Comparison of ENCODE assay signal across 14 cellular contexts in the genomic region with DNA sequence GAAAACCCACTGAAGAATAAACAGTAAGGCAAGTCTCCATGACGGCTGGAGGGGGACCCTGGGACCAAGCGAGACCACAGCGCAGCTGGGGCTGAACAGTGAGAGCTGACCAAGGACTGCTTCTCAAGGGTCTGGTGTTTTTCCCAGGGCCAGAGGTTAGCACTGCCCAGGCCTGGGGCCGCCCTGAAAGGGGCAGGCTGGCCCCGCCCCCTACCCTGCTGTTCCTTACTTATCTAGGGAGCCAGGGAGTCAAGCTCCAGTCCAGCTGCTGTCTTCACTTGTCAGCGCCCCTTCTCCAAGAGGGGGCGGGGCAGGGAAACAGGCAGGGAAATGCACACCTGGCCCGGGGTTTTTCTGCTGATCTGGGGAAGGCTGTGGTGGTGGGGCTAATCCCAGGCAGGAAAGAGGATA. TPM values are rescaled to one million over a fixed set of nuclear protein-coding genes. Genes with fewer than 3 reads are reported as not detected.
DNase-seq lines count a peak whose midpoint lies in the region; ATAC-seq, FAIRE-seq and TF ChIP-seq lines count a peak whose summit lies in the region.
"Had no signal": no experiment of that assay in that cellular context is flagged by ENCODE, and none has a peak within 500 bp of the region (broad histone marks: within the 10 kb centered on the region; RNA-seq: fewer than 3 reads in every experiment).

No MANE protein-coding gene starts in this region.

- no peaks in the 10 kb centered on the region for H4K20me1 ChIP-seq in H1 (replicated peaks in 1 of 2; ENCODE audit: control insufficient read depth in 1 of 2, insufficient read depth in 2 of 2, low read length in 2 of 2)

- FAIRE-seq in D721Med (lab: Jason Lieb, UNC) = no peak
- peak; percentile 66 for FAIRE-seq in H1 (lab: Jason Lieb, UNC)
- no peak for FAIRE-seq in frontal cortex (lab: Jason Lieb, UNC)

- no peaks in the 10 kb centered on the region for H3K36me3 ChIP-seq in H1 (ENCODE audit: control insufficient read depth in 2 of 4, insufficient read depth in 4 of 4, low read length in 3 of 4)

- no peaks in the 10 kb centered on the region; the same call in 1 of the 2 replicates for H3K79me1 ChIP-seq in H1 (ENCODE audit: low read depth, low read length)

- H3K27me3 ChIP-seq in H1 (replicated peaks in 1 of 4; ENCODE audit: control insufficient read depth in 3 of 4, extremely low read depth in 1 of 4, insufficient read depth in 3 of 4, low read length in 3 of 4) = no peaks in the 10 kb centered on the region

- H2BK15ac ChIP-seq in H1 (ENCODE audit: low read length) = peak overlapping the region; percentile 18; the same call in 1 of the 2 replicates

- H3K27ac Mint-ChIP-seq in nephron progenitor cell = no peak overlapping the region
- H3K27ac Mint-ChIP-seq: activated CD4-positive, alpha-beta T cell treated with anti-CD3 and anti-CD28 coated beads for 36 hours; IgD-negative memory B cell had no signal

- H3K23me2 ChIP-seq in H1 (ENCODE audit: low read depth, low read length) = 0 out of 2 replicates have a peak, but pooled peaks cover 2% of the 10 kb centered on the region

- no peak for ATAC-seq in GM18861 (IDR thresholded peaks at IDR 0.05; ENCODE audit: unreplicated experiment)
- ATAC-seq: activated CD4-positive, alpha-beta T cell treated with anti-CD3 and anti-CD28 coated beads for 36 hours had no signal

- H3K9me3 Mint-ChIP-seq in nephron progenitor cell = no peaks in the 10 kb centered on the region
- H3K9me3 Mint-ChIP-seq: IgD-negative memory B cell had no signal

- TF ChIP-seq RAD21 in H1 (IDR thresholded peaks at IDR 0.05 in 1 of 2, conservative IDR thresholded peaks at IDR 0.05 in 1 of 2; ENCODE audit: low read depth in 2 of 2, low read length in 2 of 2) = no peak

- in situ Hi-C loops in ACHN (cut with HindIII; ENCODE audit: low pct_ligation_motif_present, low pct_unique_long_range_greater_than_20kb, low sequenced_read_pairs) = no loop called here

- peaks cover 3% of the 10 kb centered on the region for H3K27me3 Mint-ChIP-seq in nephron progenitor cell (ENCODE audit: low read depth, poor library complexity)
- H3K27me3 Mint-ChIP-seq: activated CD4-positive, alpha-beta T cell treated with anti-CD3 and anti-CD28 coated beads for 36 hours; IgD-negative memory B cell had no signal

- H3K27ac ChIP-seq in H1 (ENCODE audit: low read depth, low read length) = no peak overlapping the region
- H3K27ac ChIP-seq: lower lobe of right lung had no signal

- peak overlapping the region; percentile 52; the same call in 1 of the 2 replicates for H3K18ac ChIP-seq in H1 (ENCODE audit: extremely low read depth, low read length)

- H2AK5ac ChIP-seq in H1 (ENCODE audit: low read depth, low read length) = no peak overlapping the region

- TF ChIP-seq EP300 in H1 (IDR thresholded peaks at IDR 0.05; ENCODE audit: borderline replicate concordance in 1 of 2, low read depth in 2 of 2, low read length in 2 of 2) = no peak

- H3K56ac ChIP-seq in H1 (replicated peaks; ENCODE audit: insufficient read length, low read depth, low read length) = no peak overlapping the region

- H2AFZ ChIP-seq in H1 (ENCODE audit: low read length) = no peak overlapping the region

- H4K8ac ChIP-seq in H1 (ENCODE audit: extremely low read depth, insufficient read depth, low read length) = no peak overlapping the region

- peak in 1 of 2 experiments; percentile 19; a peak in 1 of 3 replicates for TF ChIP-seq POLR2A in H1 (IDR thresholded peaks at IDR 0.05; ENCODE audit: control extremely low read depth in 1 of 2, low read depth in 2 of 2, low read length in 2 of 2)

- 0 out of 2 replicates have a peak overlapping the region, but pooled peaks have one; percentile 18 for H2BK5ac ChIP-seq in H1 (ENCODE audit: low read depth, low read length)

- H2BK20ac ChIP-seq in H1 (ENCODE audit: low read length) = no peak overlapping the region

- POLR2A ChIA-PET in H1 (lab: Charles Lee; ENCODE audit: partially characterized antibody) = interaction anchor here (1.2 to 1.3 kb wide), 2 partner anchors 13 to 50 kb away, joined by 3 to 4 read pairs; no protein-coding TSS in a partner anchor

- H2BK12ac ChIP-seq in H1 (ENCODE audit: low read depth, low read length) = peak overlapping the region; percentile 18; the same call in 1 of the 2 replicates

- no peak overlapping the region; a peak in 1 of 7 replicates for H3K9ac ChIP-seq in H1 (replicated peaks in 1 of 4; ENCODE audit: extremely low read depth in 1 of 4, low read depth in 3 of 4, low read length in 3 of 4)

- no peaks in the 10 kb centered on the region for H3K9me3 ChIP-seq in H1 (ENCODE audit: insufficient read depth in 2 of 2, low read depth in 1 of 2, low read length in 1 of 2)
- H3K9me3 ChIP-seq: lower lobe of right lung had no signal

- no peaks in the 10 kb centered on the region for H3K79me2 ChIP-seq in H1 (ENCODE audit: control insufficient read depth in 1 of 2, insufficient read depth in 2 of 2, low read length in 2 of 2)

- H4K91ac ChIP-seq in H1 (replicated peaks; ENCODE audit: insufficient read length, low read length) = peak overlapping the region; percentile 29

- peak overlapping the region; percentile 7 to 9; a peak in 2 of 4 replicates for H3K4me2 ChIP-seq in H1 (ENCODE audit: insufficient read depth in 1 of 2, low read depth in 2 of 2, low read length in 2 of 2)

- peaks cover 10% of the 10 kb centered on the region for H3K36me3 Mint-ChIP-seq in nephron progenitor cell (ENCODE audit: low read depth)

- DNase-seq in D721Med (ENCODE audit: insufficient read length, low spot score) (peak; percentile 59), NCI-H2107 (lab: John Stamatoyannopoulos, UW) (peak; percentile 35), H1 (ENCODE audit: low read depth in 1 of 2, low spot score in 2 of 2) (peak; percentile 38 to 88), nephron progenitor cell (peak; percentile 79), ACHN (no peak), frontal cortex (ENCODE audit: low spot score in 2 of 2) (no peak), SKM-1 treated with dmso at 0.1 percent for 144 hours (lab: John Stamatoyannopoulos, UW; ENCODE audit: unreplicated experiment) (no peak)
- DNase-seq: activated CD4-positive, alpha-beta T cell treated with anti-CD3 and anti-CD28 coated beads for 36 hours; GF-D8; lower lobe of right lung; NCI-H2227 treated with DMSO at 0.1 percent for 48 hours; SIG-M5 had no signal

- H3K4ac ChIP-seq in H1 (replicated peaks; ENCODE audit: insufficient read length, low read depth, low read length) = no peak overlapping the region

- no peak for TF ChIP-seq CTCF in D721Med (IDR thresholded peaks at IDR 0.05; ENCODE audit: insufficient read depth, missing control alignments)
- TF ChIP-seq CTCF in H1 (IDR thresholded peaks at IDR 0.05; ENCODE audit: control extremely low read depth in 1 of 3, insufficient read depth in 1 of 3, low read depth in 1 of 3, low read length in 3 of 3) = no peak
- no peak for TF ChIP-seq CTCF in nephron progenitor cell (IDR thresholded peaks at IDR 0.05)

- H2BK120ac ChIP-seq in H1 (replicated peaks; ENCODE audit: low read depth, low read length) = no peak overlapping the region

- H3K14ac ChIP-seq in H1 (ENCODE audit: insufficient read length) = no peak overlapping the region

- H3K23ac ChIP-seq in H1 (ENCODE audit: insufficient read length) = no peak overlapping the region

- CTCF ChIA-PET in H1 (lab: Charles Lee; ENCODE audit: partially characterized antibody) = interaction anchor here (0.6 to 1.7 kb wide), 3 partner anchors 16 to 88 kb away, joined by 3 to 6 read pairs (median 5); no protein-coding TSS in a partner anchor

- peaks cover 81% of the 10 kb centered on the region for H3K4me1 Mint-ChIP-seq in nephron progenitor cell
- H3K4me1 Mint-ChIP-seq: activated CD4-positive, alpha-beta T cell treated with anti-CD3 and anti-CD28 coated beads for 36 hours had no signal

- H3K4me1 ChIP-seq in H1 (replicated peaks in 1 of 4; ENCODE audit: control insufficient read depth in 3 of 4, insufficient read depth in 4 of 4, low read length in 3 of 4) = peaks cover 3 to 29% (median 16%) of the 10 kb centered on the region in 4 experiments

- H3K4me3 Mint-ChIP-seq in nephron progenitor cell = no peak overlapping the region
- H3K4me3 Mint-ChIP-seq: activated CD4-positive, alpha-beta T cell treated with anti-CD3 and anti-CD28 coated beads for 36 hours; IgD-negative memory B cell had no signal

- WGBS in H1 (ENCODE audit: extremely low coverage in 1 of 2, insufficient coverage in 1 of 2, insufficient read length in 1 of 2, insufficient replicate concordance in 2 of 2, low coverage in 1 of 2, low lambda C conversion rate in 2 of 2, missing lambda C conversion rate in 1 of 2), 2 experiments = 40% methylated on average over 8 of the region's 8 CpGs; no CpG with 5 or more reads in 1 of the 2 experiments

- peak overlapping the region in 1 of 4 experiments; percentile 14; a peak in 3 of 8 replicates for H3K4me3 ChIP-seq in H1 (ENCODE audit: extremely low read depth in 1 of 4, insufficient read depth in 2 of 4, low read depth in 3 of 4, low read length in 4 of 4)
- H3K4me3 ChIP-seq: lower lobe of right lung had no signal

- H4K5ac ChIP-seq in H1 (ENCODE audit: insufficient read length, low read depth, low read length) = no peak overlapping the region

TF ChIP-seq in H1, 55 proteins besides CTCF, POLR2A, EP300 and RAD21:
- TF ChIP-seq TAF1 (IDR thresholded peaks at IDR 0.05; ENCODE audit: low read depth, low read length) (0 out of 2 replicates have a peak, but pooled peaks have one; percentile 17), SIN3A (conservative IDR thresholded peaks at IDR 0.05 in 1 of 2, IDR thresholded peaks at IDR 0.05 in 1 of 2; ENCODE audit: low read depth in 1 of 2, low read length in 2 of 2) (peak; percentile 78 to 88; a peak in 2 of 4 replicates), SP1 (IDR thresholded peaks at IDR 0.05; ENCODE audit: low read depth, low read length) (0 out of 2 replicates have a peak, but pooled peaks have one; percentile 53), ASH2L (IDR thresholded peaks at IDR 0.05; ENCODE audit: low read length) (peak; percentile 66), FOSL1 (IDR thresholded peaks at IDR 0.05; ENCODE audit: insufficient read depth, low read depth, low read length) (no peak), TCF12 (IDR thresholded peaks at IDR 0.05; ENCODE audit: low read depth, low read length) (0 out of 2 replicates have a peak, but pooled peaks have one; percentile 63), KDM5A (IDR thresholded peaks at IDR 0.05; ENCODE audit: low read length) (no peak), TBP (IDR thresholded peaks at IDR 0.05; ENCODE audit: low read depth, low read length) (peak; percentile 66; the same call in 1 of the 2 replicates)

RNA-seq across cellular contexts. Expression of a gene that starts 51.6 kb away (rescaled TPM):
- 29.8 and 31.2 TPM in 2 replicates for total RNA-seq in H1 (2021; fragmentation: NEBNext Ultra II Directional; extraction: Animal tissue kit (Norgen Biotek cat#: 25700))
- 12.7 and 24.9 TPM in 2 replicates for polyA plus RNA-seq in H1 (2011; rRNA removed)
- 21.3 TPM for polyA plus RNA-seq in H1 (2011; cell fraction: cytosol; rRNA removed)
- polyA plus RNA-seq in H1 (2011; cell fraction: nucleus; rRNA removed) = 8.1 TPM
- polyA plus RNA-seq in H1 (2012, experiment 1 of 2) = 10.8 to 22.7 TPM (median 13.1 TPM) in 4 replicates
- 2.3 TPM for polyA plus RNA-seq in H1 (2012, experiment 2 of 2)
- polyA plus RNA-seq in H1 (2013, experiment 1 of 2) = 29.0 TPM
- polyA plus RNA-seq in H1 (2013, experiment 2 of 2) = 32.0 TPM
- polyA minus RNA-seq in H1 (2011; rRNA and poly(A)+ RNA removed) = 51.4 and 71.5 TPM in 2 replicates
- 19.5 TPM for polyA minus RNA-seq in H1 (2011; cell fraction: cytosol; rRNA and poly(A)+ RNA removed)
- 14.9 TPM for polyA minus RNA-seq in H1 (2011; cell fraction: nucleus; rRNA and poly(A)+ RNA removed)
- total RNA-seq in frontal cortex = 59.9 TPM

Comparison
In these comparisons a context has a peak if more than half of its experiments do, and no peak if none do; other contexts are left out.
1. DNase-seq: peak in D721Med (single experiment), NCI-H2107 (single experiment), H1 (2 of 2) and nephron progenitor cell (single experiment); none in ACHN (single experiment), frontal cortex (0 of 2) and SKM-1 treated with dmso at 0.1 percent for 144 hours (single experiment).